17 cellular contexts compared by ENCODE assay signal in the genomic region with DNA sequence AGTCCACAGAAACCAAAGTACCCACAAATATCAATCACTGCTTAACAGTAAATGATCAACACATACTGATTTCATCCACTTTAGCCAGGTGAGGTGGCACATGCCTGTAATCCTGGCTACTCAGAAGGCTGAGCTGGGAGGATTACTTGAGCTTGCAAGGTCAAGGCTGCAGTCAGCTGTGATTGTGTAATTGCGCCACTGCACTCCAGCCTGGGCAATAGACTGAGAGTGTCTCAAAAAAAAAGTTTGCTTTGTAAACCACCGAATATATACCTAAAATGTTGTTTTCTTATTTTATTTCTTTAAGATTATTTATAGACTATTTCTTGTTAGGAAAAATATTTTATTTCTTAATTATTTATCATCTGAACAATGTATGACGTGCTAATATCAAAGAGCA. TPM values are rescaled to one million over a fixed set of nuclear protein-coding genes. Genes with fewer than 3 reads are reported as not detected.
"Had no signal": no experiment of that assay in that cellular context is flagged by ENCODE, and none has a peak within 500 bp of the region (broad histone marks: within the 10 kb centered on the region; RNA-seq: fewer than 3 reads in every experiment).

No MANE protein-coding gene starts in this region.

- H3K27ac Mint-ChIP-seq: activated CD4-positive, alpha-beta memory T cell treated with anti-CD3 and anti-CD28 coated beads, Interleukin-2, amount 10 ng/mL, durations not matched to agents 7 days and 5 days; activated naive CD4-positive, alpha-beta T cell treated with anti-CD3 and anti-CD28 coated beads, Interleukin-2, amount 50 U/mL, for 72 hours; dendritic cell treated with granulocyte-macrophage colony-stimulating factor and Interleukin-4, amounts not matched to agents 40 ng/mL and 50 ng/mL, for 4 days; nephron progenitor cell; T-helper 17 cell had no signal

- H3K4me1 ChIP-seq: prostate gland had no signal

- H3K4me3 ChIP-seq: prostate gland, thoracic aorta had no signal

- H3K36me3 Mint-ChIP-seq: activated naive CD4-positive, alpha-beta T cell treated with anti-CD3 and anti-CD28 coated beads, Interleukin-2, amount 50 U/mL, for 72 hours had no signal

- H3K9me3 Mint-ChIP-seq: activated CD4-positive, alpha-beta memory T cell treated with anti-CD3 and anti-CD28 coated beads, Interleukin-2, amount 10 ng/mL, durations not matched to agents 7 days and 5 days; activated naive CD4-positive, alpha-beta T cell treated with anti-CD3 and anti-CD28 coated beads, Interleukin-2, amount 50 U/mL, for 72 hours; dendritic cell treated with granulocyte-macrophage colony-stimulating factor and Interleukin-4, amounts not matched to agents 40 ng/mL and 50 ng/mL, for 4 days; nephron progenitor cell; stimulated activated naive CD8-positive, alpha-beta T cell treated with anti-CD3 and anti-CD28 coated beads, Interleukin-15, amount 100 ng/mL, for 72 hours had no signal

- H3K36me3 ChIP-seq: prostate gland, thoracic aorta had no signal

- H3K4me1 Mint-ChIP-seq: activated CD4-positive, alpha-beta memory T cell treated with anti-CD3 and anti-CD28 coated beads, Interleukin-2, amount 10 ng/mL, durations not matched to agents 7 days and 5 days; stimulated activated naive CD8-positive, alpha-beta T cell treated with anti-CD3 and anti-CD28 coated beads, Interleukin-15, amount 100 ng/mL, for 72 hours had no signal

- H3K27me3 Mint-ChIP-seq: activated CD4-positive, alpha-beta memory T cell treated with anti-CD3 and anti-CD28 coated beads, Interleukin-2, amount 10 ng/mL, durations not matched to agents 7 days and 5 days; dendritic cell treated with granulocyte-macrophage colony-stimulating factor and Interleukin-4, amounts not matched to agents 40 ng/mL and 50 ng/mL, for 4 days; stimulated activated naive CD8-positive, alpha-beta T cell treated with anti-CD3 and anti-CD28 coated beads, Interleukin-15, amount 100 ng/mL, for 72 hours had no signal

- H3K27ac ChIP-seq: prostate gland, thoracic aorta had no signal

- H3K4me3 Mint-ChIP-seq: activated CD4-positive, alpha-beta memory T cell treated with anti-CD3 and anti-CD28 coated beads, Interleukin-2, amount 10 ng/mL, durations not matched to agents 7 days and 5 days; dendritic cell treated with granulocyte-macrophage colony-stimulating factor and Interleukin-4, amounts not matched to agents 40 ng/mL and 50 ng/mL, for 4 days; nephron progenitor cell; stimulated activated naive CD8-positive, alpha-beta T cell treated with anti-CD3 and anti-CD28 coated beads, Interleukin-15, amount 100 ng/mL, for 72 hours; T-helper 17 cell had no signal

- DNase-seq: activated CD4-positive, alpha-beta memory T cell treated with anti-CD3 and anti-CD28 coated beads, Interleukin-2, amount 10 ng/mL, durations not matched to agents 7 days and 5 days; activated CD4-positive, alpha-beta T cell treated with anti-CD3 and anti-CD28 coated beads for 4 hours; activated effector memory CD4-positive, alpha-beta T cell treated with anti-CD3 and anti-CD28 coated beads, Interleukin-2, amount 50 U/mL, for 16 hours; activated T-cell treated with anti-CD3 and anti-CD28 coated beads, Interleukin-2, amount 50 U/mL, for 48 hours; hippocampal formation; kidney; nephron progenitor cell; occipital lobe; stimulated activated naive CD8-positive, alpha-beta T cell treated with anti-CD3 and anti-CD28 coated beads, Interleukin-15, amount 100 ng/mL, for 72 hours; T-helper 17 cell had no signal

- ATAC-seq: activated naive CD4-positive, alpha-beta T cell treated with anti-CD3 and anti-CD28 coated beads, Interleukin-2, amount 50 U/mL, for 72 hours; sciatic nerve; stimulated activated naive CD8-positive, alpha-beta T cell treated with anti-CD3 and anti-CD28 coated beads, Interleukin-15, amount 100 ng/mL, for 72 hours; T-helper 17 cell had no signal

- H3K9me3 ChIP-seq: prostate gland, thoracic aorta had no signal

RNA-seq across cellular contexts. Expression of gene ATP13A4, which starts 8.7 kb away (rescaled TPM):
- total RNA-seq: epithelial cell of proximal tubule, mesenteric fat pad had no signal
